ENCODE assay signal across 8 cellular contexts in genomic region chr1:63674238-63674864, GRCh38.
DNase-seq lines count a peak whose midpoint lies in the region; ATAC-seq and TF ChIP-seq lines count a peak whose summit lies in the region.

No MANE protein-coding gene starts in this region.

- H3K4me1 ChIP-seq in adipocyte (ENCODE audit: control insufficient read depth, insufficient read depth, low read length) = peaks cover 9% of the 10 kb centered on the region

- H3K9me3 ChIP-seq in adipocyte (ENCODE audit: control insufficient read depth, low read length) = peaks cover 4% of the 10 kb centered on the region

- peak; percentile 60 for TF ChIP-seq CTCF in NB4 (IDR thresholded peaks at IDR 0.05; ENCODE audit: low read depth, low read length)

- H3K27me3 ChIP-seq in adipocyte (replicated peaks; ENCODE audit: control insufficient read depth, insufficient read depth, low read length) = no peaks in the 10 kb centered on the region

- TF ChIP-seq POLR2A in NB4 (IDR thresholded peaks at IDR 0.05; ENCODE audit: extremely low read depth, insufficient read length) = no peak

- H3K4me3 ChIP-seq in NB4 (ENCODE audit: low read depth, low read length) (no peak overlapping the region), adipocyte (ENCODE audit: low read length) (no peak overlapping the region)

- no peaks in the 10 kb centered on the region for H3K36me3 ChIP-seq in adipocyte (ENCODE audit: control insufficient read depth, insufficient read depth, low read length, severe bottlenecking)

- peak; percentile 89 for DNase-seq in EL
- DNase-seq in NB4 (ENCODE audit: low read depth) = peak; percentile 49
- DNase-seq in adipocyte (ENCODE audit: low read depth) = peak; percentile 91
- DNase-seq in left ventricle myocardium superior = peak; percentile 75
- DNase-seq in renal cortical epithelial cell (ENCODE audit: low read depth) = peak; percentile 97
- DNase-seq in activated naive CD4-positive, alpha-beta T cell treated with anti-CD3 and anti-CD28 coated beads, Interleukin-2, amount 10 ng/mL, durations not matched to agents 7 days and 5 days = no peak

- CTCF ChIA-PET in activated naive CD4-positive, alpha-beta T cell treated with anti-CD3 and anti-CD28 coated beads, Interleukin-2, amount 10 ng/mL, durations not matched to agents 7 days and 5 days (lab: Charles Lee) = interaction anchor here (0.9 to 1.2 kb wide), 2 partner anchors 17 to 463 kb away, joined by 5 to 6 read pairs; no protein-coding TSS in a partner anchor

- H3K9me3 Mint-ChIP-seq in activated naive CD4-positive, alpha-beta T cell treated with anti-CD3 and anti-CD28 coated beads, Interleukin-2, amount 10 ng/mL, durations not matched to agents 7 days and 5 days = peaks cover 4% of the 10 kb centered on the region

- no peaks in the 10 kb centered on the region for H3K4me1 Mint-ChIP-seq in activated naive CD4-positive, alpha-beta T cell treated with anti-CD3 and anti-CD28 coated beads, Interleukin-2, amount 10 ng/mL, durations not matched to agents 7 days and 5 days

- intact Hi-C loops in left ventricle myocardium superior (cut with micrococcal nuclease) = no loop called here

- H3K9ac ChIP-seq in adipocyte (ENCODE audit: low read length) = peak overlapping the region; percentile 20

- H3K27me3 Mint-ChIP-seq in activated naive CD4-positive, alpha-beta T cell treated with anti-CD3 and anti-CD28 coated beads, Interleukin-2, amount 10 ng/mL, durations not matched to agents 7 days and 5 days = peaks cover 3% of the 10 kb centered on the region

- peak; percentile 56 for ATAC-seq in GM21717 (IDR thresholded peaks at IDR 0.05; ENCODE audit: unreplicated experiment)
- ATAC-seq in left ventricle myocardium superior = peak; percentile 93
- ATAC-seq in GM18858 (IDR thresholded peaks at IDR 0.05; ENCODE audit: unreplicated experiment) = no peak

- no peak overlapping the region for H3K4me3 Mint-ChIP-seq in activated naive CD4-positive, alpha-beta T cell treated with anti-CD3 and anti-CD28 coated beads, Interleukin-2, amount 10 ng/mL, durations not matched to agents 7 days and 5 days

- H3K27ac Mint-ChIP-seq in activated naive CD4-positive, alpha-beta T cell treated with anti-CD3 and anti-CD28 coated beads, Interleukin-2, amount 10 ng/mL, durations not matched to agents 7 days and 5 days = no peak overlapping the region

- H3K36me3 Mint-ChIP-seq in activated naive CD4-positive, alpha-beta T cell treated with anti-CD3 and anti-CD28 coated beads, Interleukin-2, amount 10 ng/mL, durations not matched to agents 7 days and 5 days = peaks cover 3% of the 10 kb centered on the region
